1 cellular context compared by ENCODE assay signal in the genomic region with DNA sequence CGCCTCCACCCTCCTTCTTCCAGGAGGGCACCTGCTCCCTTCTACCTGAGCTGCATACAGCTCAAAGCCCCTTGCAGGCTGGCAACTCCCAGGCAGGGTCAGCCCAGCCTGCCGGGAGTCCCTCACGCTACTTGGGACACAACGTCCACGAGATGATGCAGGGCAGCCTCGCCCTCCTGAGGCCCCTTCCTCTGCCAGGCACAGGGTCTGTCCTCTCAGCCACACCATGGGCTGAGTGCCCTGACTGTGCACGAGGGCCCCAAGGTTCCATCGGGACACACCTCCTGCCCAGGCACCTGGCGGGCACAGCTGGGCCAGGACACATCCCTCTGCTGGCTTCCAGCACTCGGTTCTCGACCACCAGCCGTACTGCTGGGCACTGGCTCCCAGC.
TF ChIP-seq lines count a peak whose summit lies in the region.

No MANE protein-coding gene starts in this region.

TF ChIP-seq in H1, 55 proteins besides CTCF, POLR2A, EP300 and RAD21:
- TF ChIP-seq ATF3 (IDR thresholded peaks at IDR 0.05; ENCODE audit: insufficient read depth, low read depth, low read length) (no peak), SP1 (IDR thresholded peaks at IDR 0.05; ENCODE audit: low read depth, low read length) (no peak), MAX (IDR thresholded peaks at IDR 0.05) (no peak), TCF12 (IDR thresholded peaks at IDR 0.05; ENCODE audit: low read depth, low read length) (no peak), HDAC2 (IDR thresholded peaks at IDR 0.05; ENCODE audit: borderline replicate concordance in 1 of 2, low read depth in 2 of 2, low read length in 2 of 2) (no peak), CTBP2 (IDR thresholded peaks at IDR 0.05; ENCODE audit: borderline replicate concordance, insufficient read depth, insufficient read length, low read length) (no peak), SAP30 (IDR thresholded peaks at IDR 0.05; ENCODE audit: insufficient read depth, insufficient replicate concordance, low read length) (no peak), YY1 (IDR thresholded peaks at IDR 0.05; ENCODE audit: low read depth, low read length) (no peak), SRF (IDR thresholded peaks at IDR 0.05; ENCODE audit: low read depth, low read length) (no peak), ZNF274 (IDR thresholded peaks at IDR 0.05; ENCODE audit: borderline replicate concordance, extremely low read depth, low read length) (no peak), KDM1A (IDR thresholded peaks at IDR 0.05; ENCODE audit: borderline replicate concordance, low read length) (no peak), POLR2AphosphoS5 (IDR thresholded peaks at IDR 0.05; ENCODE audit: low read depth, low read length) (no peak), SIRT6 (IDR thresholded peaks at IDR 0.05; ENCODE audit: low read length) (no peak)
